13 cellular contexts compared by ENCODE assay signal in the genomic region with DNA sequence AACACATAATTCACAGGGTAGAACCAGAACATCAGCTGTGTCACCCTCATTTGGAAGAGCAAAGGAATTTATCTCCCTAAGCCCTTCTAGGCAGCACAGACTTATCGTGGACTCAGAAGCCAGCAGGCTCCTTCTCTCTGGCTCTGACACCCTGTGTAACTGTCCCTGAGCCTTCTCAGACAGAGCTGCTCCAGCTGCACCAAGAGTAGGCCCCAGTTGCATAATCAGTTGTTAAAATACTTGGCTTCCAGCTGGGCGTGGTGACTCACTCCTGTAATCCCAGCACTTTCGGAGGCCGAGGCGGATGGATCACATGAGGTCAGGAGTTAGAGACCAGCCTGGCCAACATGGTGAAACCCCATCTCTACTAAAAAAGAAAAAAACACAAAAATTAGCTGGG. TPM values are rescaled to one million over a fixed set of nuclear protein-coding genes. Genes with fewer than 3 reads are reported as not detected.
A peak's percentile ranks its signal among the peaks of the same experiment; 100 is the strongest.
DNase-seq lines count a peak whose midpoint lies in the region; ATAC-seq and TF ChIP-seq lines count a peak whose summit lies in the region.
"Had no signal": no experiment of that assay in that cellular context is flagged by ENCODE, and none has a peak within 500 bp of the region (broad histone marks: within the 10 kb centered on the region; RNA-seq: fewer than 3 reads in every experiment).

No MANE protein-coding gene starts in this region.

- H3K4me3 ChIP-seq in GM23248 (no peak overlapping the region), gastroesophageal sphincter (no peak overlapping the region), gastrocnemius medialis (no peak overlapping the region)
- H3K4me3 ChIP-seq: spleen had no signal

- ATAC-seq in gastroesophageal sphincter (peak; percentile 96), gastrocnemius medialis (peak; percentile 80 to 95), HG03442 (IDR thresholded peaks at IDR 0.05; ENCODE audit: unreplicated experiment) (no peak)
- ATAC-seq: activated CD8-positive, alpha-beta T cell treated with anti-CD3 and anti-CD28 coated beads, Interleukin-2, amount 10 ng/mL, durations not matched to agents 7 days and 5 days; naive thymus-derived CD4-positive, alpha-beta T cell; T-cell had no signal

- H3K9me3 ChIP-seq in GM23248 (ENCODE audit: low read depth): no peaks in the 10 kb centered on the region
- H3K9me3 ChIP-seq in gastroesophageal sphincter: no peaks in the 10 kb centered on the region
- H3K9me3 ChIP-seq in gastrocnemius medialis: no peaks in the 10 kb centered on the region
- H3K9me3 ChIP-seq: spleen had no signal

- TF ChIP-seq EP300 in gastroesophageal sphincter (IDR thresholded peaks at IDR 0.05): no peak

- WGBS in GM23248 (ENCODE audit: low coverage in 1 of 2, low lambda C conversion rate in 2 of 2, missing lambda C conversion rate in 2 of 2), 2 experiments: 4 to 8% methylated on average over 5 of the region's 5 CpGs
- WGBS in gastroesophageal sphincter (ENCODE audit: low coverage in 1 of 2), 2 donors: 54% methylated on average over 5 of the region's 5 CpGs; no CpG with 5 or more reads in 1 of the 2 donors

- DNase-seq in GM23248: peak; percentile 94
- DNase-seq in RPMI7951 (ENCODE audit: low read depth): peak; percentile 85
- peak; percentile 23 to 76 for DNase-seq in gastrocnemius medialis
- DNase-seq in anterior cingulate cortex (lab: John Stamatoyannopoulos, UW): no peak
- no peak for DNase-seq in activated CD8-positive, alpha-beta memory T cell treated with anti-CD3 and anti-CD28 coated beads, Interleukin-2, amount 50 U/mL, for 4 hours
- no peak for DNase-seq in NCI-H2081 (lab: John Stamatoyannopoulos, UW)
- DNase-seq: activated CD8-positive, alpha-beta T cell treated with anti-CD3 and anti-CD28 coated beads, Interleukin-2, amount 10 ng/mL, durations not matched to agents 7 days and 5 days; naive thymus-derived CD4-positive, alpha-beta T cell; NCI-H1436 treated with DMSO at 0.1 percent for 48 hours; spleen; T-cell had no signal

- intact Hi-C loops in gastrocnemius medialis (cut with DNase I; ENCODE audit: low total_unique reads): no loop called here

- peaks cover 9% of the 10 kb centered on the region; the same call in 1 of the 2 replicates for H3F3A ChIP-seq in GM23248 (ENCODE audit: insufficient read depth)

- peaks cover 6% of the 10 kb centered on the region for H3K4me1 ChIP-seq in GM23248 (ENCODE audit: insufficient read depth)
- no peaks in the 10 kb centered on the region for H3K4me1 ChIP-seq in gastroesophageal sphincter
- no peaks in the 10 kb centered on the region for H3K4me1 ChIP-seq in gastrocnemius medialis
- H3K4me1 ChIP-seq: spleen had no signal

- H4K20me1 ChIP-seq in GM23248 (ENCODE audit: insufficient read depth): no peaks in the 10 kb centered on the region

- in situ Hi-C loops in GM23248 (cut with MboI): no loop called here
- in situ Hi-C loops in gastrocnemius medialis (cut with MboI; ENCODE audit: low sequenced_read_pairs in 4 of 4): no loop called here

- no peaks in the 10 kb centered on the region for H3K27me3 ChIP-seq in GM23248 (replicated peaks; ENCODE audit: insufficient read depth)
- no peaks in the 10 kb centered on the region for H3K27me3 ChIP-seq in gastroesophageal sphincter
- H3K27me3 ChIP-seq in gastrocnemius medialis: no peaks in the 10 kb centered on the region
- H3K27me3 ChIP-seq: spleen had no signal

- H3K36me3 ChIP-seq in GM23248 (ENCODE audit: low read depth): no peaks in the 10 kb centered on the region
- peaks cover 0 to 66% of the 10 kb centered on the region in 2 donors for H3K36me3 ChIP-seq in gastroesophageal sphincter
- H3K36me3 ChIP-seq in gastrocnemius medialis: no peaks in the 10 kb centered on the region

- H3K9me2 ChIP-seq in GM23248 (ENCODE audit: insufficient read depth): no peaks in the 10 kb centered on the region

- no peaks in the 10 kb centered on the region for H3K79me2 ChIP-seq in GM23248 (ENCODE audit: insufficient read depth)

- TF ChIP-seq CTCF in gastroesophageal sphincter (IDR thresholded peaks at IDR 0.05) (no peak), gastrocnemius medialis (IDR thresholded peaks at IDR 0.05 in 4 of 5, conservative IDR thresholded peaks at IDR 0.05 in 1 of 5) (no peak)

- no peak overlapping the region for H2AFZ ChIP-seq in GM23248

- no peak for TF ChIP-seq POLR2A in gastroesophageal sphincter (IDR thresholded peaks at IDR 0.05)
- TF ChIP-seq POLR2A in gastrocnemius medialis (IDR thresholded peaks at IDR 0.05): no peak

- H3K9ac ChIP-seq in GM23248: peak overlapping the region; percentile 47; the same call in 1 of the 2 replicates

- H3K27ac ChIP-seq in GM23248 (peak overlapping the region; percentile 23), gastroesophageal sphincter (no peak overlapping the region), gastrocnemius medialis (no peak overlapping the region)
- H3K27ac ChIP-seq: spleen had no signal

- H3K4me2 ChIP-seq in GM23248 (ENCODE audit: unreplicated experiment): no peak overlapping the region

RNA-seq across cellular contexts. Expression of a gene that starts 49.4 kb away (rescaled TPM):
- 0.76 TPM in 2 replicates for total RNA-seq in GM23248 (2014; rRNA removed; shearing (Covaris generic))
- polyA plus RNA-seq in GM23248 (2016; fragmentation: Nextera tagmentation; extraction: Ambion mirVana): 0.16 TPM in 2 replicates
- total RNA-seq in RPMI7951 (2014; rRNA removed; shearing (Covaris generic)): 1.2 and 1.8 TPM in 2 replicates
- total RNA-seq in gastroesophageal sphincter: 1 to 10 TPM; 5.5 to 9.2 (median 7.6) TPM
- 10 to 100 TPM in 1 of 4 donors, 1 to 10 TPM in 3; 2.4 to 12.1 (median 6.3) TPM for total RNA-seq in gastrocnemius medialis

RNA-seq across cellular contexts. Expression of a gene that starts 57.7 kb away (rescaled TPM):
- total RNA-seq in GM23248 (2014; rRNA removed; shearing (Covaris generic)): 4.1 and 4.8 TPM in 2 replicates
- polyA plus RNA-seq in GM23248 (2016; fragmentation: Nextera tagmentation; extraction: Ambion mirVana): 5.2 and 5.4 TPM in 2 replicates
- 7.1 and 7.3 TPM in 2 replicates for total RNA-seq in RPMI7951 (2014; rRNA removed; shearing (Covaris generic))
- total RNA-seq in gastroesophageal sphincter (1 to 10 TPM in 3 of 4 donors, under 1 TPM in 1; 0.87 to 2.2 (median 1.8) TPM), gastrocnemius medialis (1 to 10 TPM in 1 of 4 donors, under 1 TPM in 3; 0.23 to 1.1 (median 0.44) TPM)

Comparison
In these comparisons a context has a peak if more than half of its experiments do, and no peak if none do; other contexts are left out.
1. DNase-seq: peak in GM23248 (single experiment), RPMI7951 (single experiment) and gastrocnemius medialis (2 of 2); none in anterior cingulate cortex (0 of 58), activated CD8-positive, alpha-beta memory T cell treated with anti-CD3 and anti-CD28 coated beads, Interleukin-2, amount 50 U/mL, for 4 hours (single experiment) and NCI-H2081 (0 of 2).